ENCODE assay signal across 9 cellular contexts in the genomic region with DNA sequence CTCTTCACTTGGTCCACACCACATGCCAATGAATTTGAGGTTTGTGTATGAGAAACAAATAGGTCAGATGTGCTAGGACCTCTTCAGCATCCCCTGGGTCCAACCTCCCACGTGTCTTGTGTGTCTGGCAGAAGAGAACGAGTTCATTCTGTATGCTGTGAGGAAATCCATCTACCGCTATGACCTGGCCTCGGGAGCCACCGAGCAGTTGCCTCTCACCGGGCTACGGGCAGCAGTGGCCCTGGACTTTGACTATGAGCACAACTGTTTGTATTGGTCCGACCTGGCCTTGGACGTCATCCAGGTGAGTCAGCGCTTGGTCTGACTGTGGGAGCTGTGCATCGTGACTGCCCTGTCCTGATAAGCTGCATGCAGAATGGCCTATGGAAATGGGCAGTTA.
DNase-seq lines count a peak whose midpoint lies in the region; ATAC-seq and TF ChIP-seq lines count a peak whose summit lies in the region.
"Had no signal": no experiment of that assay in that cellular context is flagged by ENCODE, and none has a peak within 500 bp of the region (broad histone marks: within the 10 kb centered on the region; RNA-seq: fewer than 3 reads in every experiment).

No MANE protein-coding gene starts in this region.

- no peak overlapping the region for H3K4me3 Mint-ChIP-seq in activated T-cell treated with anti-CD3 and anti-CD28 coated beads, Interleukin-2, amount 50 U/mL, for 24 hours
- H3K4me3 Mint-ChIP-seq in activated T-cell treated with anti-CD3 and anti-CD28 coated beads, Interleukin-2, amount 50 U/mL, for 4 hours = no peak overlapping the region
- H3K4me3 Mint-ChIP-seq in type B pancreatic cell = no peak overlapping the region

- no peaks in the 10 kb centered on the region for H3K27me3 ChIP-seq in RWPE2 (ENCODE audit: insufficient read depth, poor library complexity, severe bottlenecking)
- no peaks in the 10 kb centered on the region for H3K27me3 ChIP-seq in hepatocyte
- H3K27me3 ChIP-seq in effector memory CD4-positive, alpha-beta T cell (replicated peaks; ENCODE audit: control insufficient read depth, insufficient read depth, low read length, poor library complexity, severe bottlenecking) = no peaks in the 10 kb centered on the region
- H3K27me3 ChIP-seq in upper lobe of right lung = no peaks in the 10 kb centered on the region

- no peaks in the 10 kb centered on the region for H3K9me3 Mint-ChIP-seq in activated T-cell treated with anti-CD3 and anti-CD28 coated beads, Interleukin-2, amount 50 U/mL, for 24 hours
- H3K9me3 Mint-ChIP-seq in activated T-cell treated with anti-CD3 and anti-CD28 coated beads, Interleukin-2, amount 50 U/mL, for 4 hours = no peaks in the 10 kb centered on the region
- H3K9me3 Mint-ChIP-seq in type B pancreatic cell = no peaks in the 10 kb centered on the region

- peaks cover 27% of the 10 kb centered on the region for H3K4me1 Mint-ChIP-seq in activated T-cell treated with anti-CD3 and anti-CD28 coated beads, Interleukin-2, amount 50 U/mL, for 24 hours (ENCODE audit: low read depth)
- peaks cover 12% of the 10 kb centered on the region for H3K4me1 Mint-ChIP-seq in activated T-cell treated with anti-CD3 and anti-CD28 coated beads, Interleukin-2, amount 50 U/mL, for 4 hours (ENCODE audit: low read depth)
- H3K4me1 Mint-ChIP-seq in type B pancreatic cell (ENCODE audit: unreplicated experiment) = peaks cover 33% of the 10 kb centered on the region

- ATAC-seq in activated T-cell treated with anti-CD3 and anti-CD28 coated beads, Interleukin-2, amount 50 U/mL, for 4 hours = no peak
- ATAC-seq in RWPE2 (ENCODE audit: low read depth) (peak; percentile 68), upper lobe of right lung (no peak), GM19324 (IDR thresholded peaks at IDR 0.05; ENCODE audit: low FRiP score, unreplicated experiment) (no peak)

- peak overlapping the region; percentile 26 for H3K27ac Mint-ChIP-seq in activated T-cell treated with anti-CD3 and anti-CD28 coated beads, Interleukin-2, amount 50 U/mL, for 24 hours
- peak overlapping the region; percentile 23 for H3K27ac Mint-ChIP-seq in type B pancreatic cell

- H3K9me2 ChIP-seq in hepatocyte (replicated peaks; ENCODE audit: insufficient read depth) = no peaks in the 10 kb centered on the region

- 54% methylated on average over 11 of the region's 11 CpGs for WGBS in hepatocyte (ENCODE audit: low lambda C conversion rate, missing lambda C conversion rate)

- H3K9me3 ChIP-seq in RWPE2 (ENCODE audit: severe bottlenecking) (no peaks in the 10 kb centered on the region), hepatocyte (ENCODE audit: low read depth) (no peaks in the 10 kb centered on the region), upper lobe of right lung (no peaks in the 10 kb centered on the region)
- H3K9me3 ChIP-seq in effector memory CD4-positive, alpha-beta T cell (ENCODE audit: control insufficient read depth, low read length) = no peaks in the 10 kb centered on the region

- peaks cover 41% of the 10 kb centered on the region for H3K36me3 ChIP-seq in RWPE2 (ENCODE audit: low read depth)
- H3K36me3 ChIP-seq in hepatocyte (replicated peaks; ENCODE audit: insufficient read depth, low read depth) = no peaks in the 10 kb centered on the region
- H3K36me3 ChIP-seq in effector memory CD4-positive, alpha-beta T cell (ENCODE audit: control insufficient read depth, insufficient read depth, low read length) = peaks cover 85% of the 10 kb centered on the region
- H3K36me3 ChIP-seq in upper lobe of right lung = peaks cover 14% of the 10 kb centered on the region

- H3K36me3 Mint-ChIP-seq in activated T-cell treated with anti-CD3 and anti-CD28 coated beads, Interleukin-2, amount 50 U/mL, for 24 hours (ENCODE audit: low read depth) = peaks cover 82% of the 10 kb centered on the region
- peaks cover 46% of the 10 kb centered on the region for H3K36me3 Mint-ChIP-seq in activated T-cell treated with anti-CD3 and anti-CD28 coated beads, Interleukin-2, amount 50 U/mL, for 4 hours (ENCODE audit: insufficient read depth)
- H3K36me3 Mint-ChIP-seq in type B pancreatic cell = peaks cover 24% of the 10 kb centered on the region

- H3K4me1 ChIP-seq in RWPE2 (ENCODE audit: insufficient read depth, poor library complexity, severe bottlenecking) (peaks cover 23% of the 10 kb centered on the region), hepatocyte (ENCODE audit: insufficient read depth) (no peaks in the 10 kb centered on the region), upper lobe of right lung (no peaks in the 10 kb centered on the region)
- no peaks in the 10 kb centered on the region for H3K4me1 ChIP-seq in effector memory CD4-positive, alpha-beta T cell (ENCODE audit: control insufficient read depth, insufficient read depth, low read length, poor library complexity, severe bottlenecking)

- intact Hi-C loops in upper lobe of right lung (cut with DNase I) = no loop called here

- H4K20me1 ChIP-seq in hepatocyte (ENCODE audit: insufficient read depth, poor library complexity, severe bottlenecking) = no peaks in the 10 kb centered on the region

- TF ChIP-seq CTCF in RWPE2 (IDR thresholded peaks at IDR 0.05; ENCODE audit: poor library complexity, severe bottlenecking) = no peak
- TF ChIP-seq CTCF in hepatocyte (IDR thresholded peaks at IDR 0.05; ENCODE audit: poor library complexity) = no peak
- no peak for TF ChIP-seq CTCF in type B pancreatic cell (conservative IDR thresholded peaks at IDR 0.05)
- no peak for TF ChIP-seq CTCF in upper lobe of right lung (IDR thresholded peaks at IDR 0.05)

- H3K4me3 ChIP-seq in RWPE2 (ENCODE audit: severe bottlenecking) (no peak overlapping the region), hepatocyte (no peak overlapping the region), upper lobe of right lung (no peak overlapping the region)
- H3K4me3 ChIP-seq in effector memory CD4-positive, alpha-beta T cell (ENCODE audit: insufficient read depth, low read depth, low read length, poor library complexity, severe bottlenecking) = no peak overlapping the region

- H3K79me2 ChIP-seq in hepatocyte = no peaks in the 10 kb centered on the region

- no peak overlapping the region for H3K4me2 ChIP-seq in hepatocyte

- no peak overlapping the region for H2AFZ ChIP-seq in hepatocyte

- H3K27ac ChIP-seq in RWPE2 (ENCODE audit: poor library complexity, severe bottlenecking) (no peak overlapping the region), hepatocyte (peak overlapping the region; percentile 77), upper lobe of right lung (no peak overlapping the region)
- no peak overlapping the region for H3K27ac ChIP-seq in effector memory CD4-positive, alpha-beta T cell (ENCODE audit: insufficient read depth, low read length, poor library complexity, severe bottlenecking)
- H3K27ac ChIP-seq: epithelial cell of prostate had no signal

- DNase-seq in activated T-cell treated with anti-CD3 and anti-CD28 coated beads, Interleukin-2, amount 50 U/mL, for 24 hours = no peak
- no peak for DNase-seq in activated T-cell treated with anti-CD3 and anti-CD28 coated beads, Interleukin-2, amount 50 U/mL, for 4 hours
- DNase-seq in RWPE2 (ENCODE audit: low spot score) (no peak), hepatocyte (ENCODE audit: low spot score) (peak; percentile 92), type B pancreatic cell (ENCODE audit: extremely low spot score, unreplicated experiment) (no peak), upper lobe of right lung (no peak)
- DNase-seq in effector memory CD4-positive, alpha-beta T cell = no peak

- no peaks in the 10 kb centered on the region for H3K27me3 Mint-ChIP-seq in activated T-cell treated with anti-CD3 and anti-CD28 coated beads, Interleukin-2, amount 50 U/mL, for 24 hours
- no peaks in the 10 kb centered on the region for H3K27me3 Mint-ChIP-seq in activated T-cell treated with anti-CD3 and anti-CD28 coated beads, Interleukin-2, amount 50 U/mL, for 4 hours (ENCODE audit: low read depth)
- H3K27me3 Mint-ChIP-seq in type B pancreatic cell = no peaks in the 10 kb centered on the region
